27 cellular contexts compared by ENCODE assay signal in genomic region chr2:83042053-83042452, GRCh38.
"Had no signal": no experiment of that assay in that cellular context is flagged by ENCODE, and none has a peak within 500 bp of the region (broad histone marks: within the 10 kb centered on the region; RNA-seq: fewer than 3 reads in every experiment).

No MANE protein-coding gene starts in this region.

- H3K36me3 ChIP-seq: stomach, suprapubic skin, thoracic aorta, thyroid gland, tibial artery, tibial nerve, transverse colon, upper lobe of left lung, upper lobe of right lung, uterus, vagina had no signal

- ATAC-seq: stimulated activated effector memory CD8-positive, alpha-beta T cell treated with anti-CD3 and anti-CD28 coated beads, Interleukin-12 subunit alpha, Interleukin-12 subunit beta, amount 100 ng/mL, for 72 hours; stimulated activated memory B cell treated with anti-CD40 and anti-IgM and Interleukin-4, amounts not matched to agents 10 μg/mL and 1 μg/mL and 100 μg/mL, for 72 hours; stimulated activated naive B cell treated with anti-CD40 and anti-IgM and Interleukin-4, amounts not matched to agents 10 μg/mL and 1 μg/mL and 100 μg/mL, for 72 hours; stimulated activated naive CD8-positive, alpha-beta T cell treated with anti-CD3 and anti-CD28 coated beads, Interleukin-15, amount 100 ng/mL, for 72 hours; stimulated activated naive CD8-positive, alpha-beta T cell treated with anti-CD3 and anti-CD28 coated beads, Interleukin-15, Interleukin-2, amounts not matched to agents 100 U/mL and 50 U/mL, for 24 hours; upper lobe of right lung had no signal

- H3K27ac ChIP-seq: stomach, suprapubic skin, testis, thoracic aorta, thyroid gland, tibial artery, tibial nerve, transverse colon, upper lobe of left lung, upper lobe of right lung, uterus, vagina had no signal

- H3K27me3 ChIP-seq: stomach, suprapubic skin, testis, thyroid gland, tibial artery, tibial nerve, transverse colon, upper lobe of left lung, upper lobe of right lung, uterus, vagina had no signal

- H3K9me3 ChIP-seq: stomach, suprapubic skin, testis, thoracic aorta, thyroid gland, tibial artery, tibial nerve, transverse colon, upper lobe of left lung, upper lobe of right lung, uterus, vagina had no signal

- H3K4me1 ChIP-seq: stomach, suprapubic skin, testis, thyroid gland, tibial artery, tibial nerve, transverse colon, upper lobe of left lung, upper lobe of right lung, uterus, vagina had no signal

- H3K4me3 ChIP-seq: stomach, suprapubic skin, testis, thoracic aorta, thyroid gland, tibial artery, tibial nerve, transverse colon, upper lobe of left lung, upper lobe of right lung, uterus, vagina had no signal

- DNase-seq: stimulated activated CD4-positive, alpha-beta T cell treated with anti-CD3 and anti-CD28 coated beads, Interleukin-2, amount 100 ng/mL, for 48 hours; stimulated activated CD4-positive, alpha-beta T cell treated with anti-CD3 and anti-CD28 coated beads, Interleukin-4, amount 100 ng/mL, for 1 hour; stimulated activated CD4-positive, alpha-beta T cell treated with anti-CD3 and anti-CD28 coated beads, Interleukin-4, amount 100 ng/mL, for 24 hours; stimulated activated CD4-positive, alpha-beta T cell treated with anti-CD3 and anti-CD28 coated beads, Interleukin-4, amount 100 ng/mL, for 4 hours; stimulated activated CD8-positive, alpha-beta memory T cell treated with anti-CD3 and anti-CD28 coated beads, Interleukin-4, amount 100 ng/mL, for 48 hours; stimulated activated naive B cell treated with anti-CD40 and anti-IgM and Interleukin-4, amounts not matched to agents 10 μg/mL and 1 μg/mL and 100 μg/mL, for 72 hours; stimulated activated naive CD4-positive, alpha-beta T cell; stimulated activated naive CD4-positive, alpha-beta T cell treated with Interleukin-2 at 50 U/mL for 16 hours; stimulated activated naive CD8-positive, alpha-beta T cell treated with anti-CD3 and anti-CD28 coated beads, Interleukin-15, amount 100 ng/mL, for 72 hours; stimulated activated naive CD8-positive, alpha-beta T cell treated with anti-CD3 and anti-CD28 coated beads, Interleukin-15, Interleukin-2, amounts not matched to agents 100 U/mL and 50 U/mL, for 24 hours; stomach; substantia nigra; testis; thyroid gland; tibial artery; transverse colon; trophoblast cell; upper lobe of left lung; upper lobe of right lung; uterus had no signal

- FAIRE-seq: urothelium cell line had no signal
